33 cellular contexts compared by ENCODE assay signal in genomic region chr3:65503776-65504175, GRCh38.
"Had no signal": no experiment of that assay in that cellular context is flagged by ENCODE, and none has a peak within 500 bp of the region (broad histone marks: within the 10 kb centered on the region; RNA-seq: fewer than 3 reads in every experiment).

No MANE protein-coding gene starts in this region.

- H3K4me1 Mint-ChIP-seq: activated B cell treated with CpG ODN at 0.5 μM for 24 hours; activated naive CD4-positive, alpha-beta T cell treated with anti-CD3 and anti-CD28 coated beads, Interleukin-2, amount 50 U/mL, for 24 hours; activated naive CD8-positive, alpha-beta T cell treated with anti-CD3 and anti-CD28 coated beads for 36 hours; activated naive CD8-positive, alpha-beta T cell treated with anti-CD3 and anti-CD28 coated beads, Interleukin-2, amount 50 U/mL, for 24 hours; central memory CD8-positive, alpha-beta T cell; T-helper 17 cell had no signal

- H3K27ac Mint-ChIP-seq: activated B cell treated with CpG ODN at 0.5 μM for 24 hours; activated CD8-positive, alpha-beta T cell treated with anti-CD3 and anti-CD28 coated beads for 36 hours; activated naive CD4-positive, alpha-beta T cell treated with anti-CD3 and anti-CD28 coated beads for 36 hours; activated naive CD4-positive, alpha-beta T cell treated with anti-CD3 and anti-CD28 coated beads, Interleukin-2, amount 50 U/mL, for 24 hours; activated naive CD8-positive, alpha-beta T cell treated with anti-CD3 and anti-CD28 coated beads for 36 hours; activated naive CD8-positive, alpha-beta T cell treated with anti-CD3 and anti-CD28 coated beads, Interleukin-2, amount 50 U/mL, for 24 hours; activated T-helper 1 cell treated with anti-CD3 and anti-CD28 coated beads, Interleukin-12 subunit alpha, Interleukin-12 subunit beta, Interleukin-2, Interleukin-4 antibody, amounts not matched to agents 30 ng/mL and 10 ng/mL and 1 ng/mL, durations not matched to agents 14 hours and 24 hours and 36 hours; activated T-helper 2 cell treated with anti-CD3 and anti-CD28 coated beads, Interferon-gamma antibody, Interleukin-2, Interleukin-4, amounts not matched to agents 10 μg/mL and 5 μg/mL and 100 μg/mL, durations not matched to agents 14 hours and 24 hours and 36 hours; brain; dendritic cell treated with granulocyte-macrophage colony-stimulating factor and Interleukin-4, amounts not matched to agents 40 ng/mL and 50 ng/mL, for 4 days; endodermal cell; T-helper 17 cell; T-helper 2 cell treated with Interferon-gamma antibody and Interleukin-4, amounts not matched to agents 5 μg/mL and 100 μg/mL, for 36 hours had no signal

- H3K36me3 ChIP-seq: adrenal gland, breast epithelium, WERI-Rb-1 had no signal

- H3K27me3 Mint-ChIP-seq: activated B cell treated with CpG ODN at 0.5 μM for 24 hours; activated CD8-positive, alpha-beta T cell treated with anti-CD3 and anti-CD28 coated beads for 36 hours; activated naive CD4-positive, alpha-beta T cell treated with anti-CD3 and anti-CD28 coated beads, Interleukin-2, amount 50 U/mL, for 24 hours; activated naive CD8-positive, alpha-beta T cell treated with anti-CD3 and anti-CD28 coated beads for 36 hours; activated naive CD8-positive, alpha-beta T cell treated with anti-CD3 and anti-CD28 coated beads, Interleukin-2, amount 50 U/mL, for 24 hours; brain; central memory CD8-positive, alpha-beta T cell; dendritic cell treated with granulocyte-macrophage colony-stimulating factor and Interleukin-4, amounts not matched to agents 40 ng/mL and 50 ng/mL, for 4 days; T-helper 17 cell had no signal

- H3K36me3 Mint-ChIP-seq: activated naive CD4-positive, alpha-beta T cell treated with anti-CD3 and anti-CD28 coated beads, Interleukin-2, amount 50 U/mL, for 24 hours; activated naive CD8-positive, alpha-beta T cell treated with anti-CD3 and anti-CD28 coated beads for 36 hours had no signal

- H3K4me1 ChIP-seq: breast epithelium had no signal

- H3K9me3 ChIP-seq: adrenal gland, breast epithelium had no signal

- H3K4me3 ChIP-seq: adrenal gland, breast epithelium, coronary artery, dorsolateral prefrontal cortex had no signal

- H3K27ac ChIP-seq: adrenal gland, breast epithelium, coronary artery, dorsolateral prefrontal cortex, WERI-Rb-1 had no signal

- H3K27me3 ChIP-seq: adrenal gland, breast epithelium, dorsolateral prefrontal cortex had no signal

- H3K4me3 Mint-ChIP-seq: activated B cell treated with CpG ODN at 0.5 μM for 24 hours; activated CD8-positive, alpha-beta T cell treated with anti-CD3 and anti-CD28 coated beads for 36 hours; activated naive CD4-positive, alpha-beta T cell treated with anti-CD3 and anti-CD28 coated beads for 36 hours; activated naive CD4-positive, alpha-beta T cell treated with anti-CD3 and anti-CD28 coated beads, Interleukin-2, amount 50 U/mL, for 24 hours; activated naive CD8-positive, alpha-beta T cell treated with anti-CD3 and anti-CD28 coated beads for 36 hours; activated naive CD8-positive, alpha-beta T cell treated with anti-CD3 and anti-CD28 coated beads, Interleukin-2, amount 50 U/mL, for 24 hours; activated T-cell treated with anti-CD3 and anti-CD28 coated beads, Interleukin-2, amount 50 U/mL, for 4 hours; activated T-helper 1 cell treated with anti-CD3 and anti-CD28 coated beads, Interleukin-12 subunit alpha, Interleukin-12 subunit beta, Interleukin-2, Interleukin-4 antibody, amounts not matched to agents 30 ng/mL and 10 ng/mL and 1 ng/mL, durations not matched to agents 14 hours and 24 hours and 36 hours; brain; central memory CD8-positive, alpha-beta T cell; dendritic cell treated with granulocyte-macrophage colony-stimulating factor and Interleukin-4, amounts not matched to agents 40 ng/mL and 50 ng/mL, for 4 days; endodermal cell; T-helper 17 cell; T-helper 2 cell treated with Interferon-gamma antibody and Interleukin-4, amounts not matched to agents 5 μg/mL and 100 μg/mL, for 36 hours had no signal

- H3K9me3 Mint-ChIP-seq: activated CD8-positive, alpha-beta T cell treated with anti-CD3 and anti-CD28 coated beads for 36 hours; activated naive CD4-positive, alpha-beta T cell treated with anti-CD3 and anti-CD28 coated beads, Interleukin-2, amount 50 U/mL, for 24 hours; activated naive CD8-positive, alpha-beta T cell treated with anti-CD3 and anti-CD28 coated beads for 36 hours; activated T-helper 1 cell treated with anti-CD3 and anti-CD28 coated beads, Interleukin-12 subunit alpha, Interleukin-12 subunit beta, Interleukin-2, Interleukin-4 antibody, amounts not matched to agents 30 ng/mL and 10 ng/mL and 1 ng/mL, durations not matched to agents 14 hours and 24 hours and 36 hours; activated T-helper 2 cell treated with anti-CD3 and anti-CD28 coated beads, Interferon-gamma antibody, Interleukin-2, Interleukin-4, amounts not matched to agents 10 μg/mL and 5 μg/mL and 100 μg/mL, durations not matched to agents 14 hours and 24 hours and 36 hours; dendritic cell treated with granulocyte-macrophage colony-stimulating factor and Interleukin-4, amounts not matched to agents 40 ng/mL and 50 ng/mL, for 4 days had no signal

- DNase-seq: activated B cell treated with CpG ODN at 0.5 μM for 24 hours; activated CD4-positive, alpha-beta T cell treated with anti-CD3 and anti-CD28 coated beads for 48 hours; activated CD4-positive, alpha-beta T cell treated with anti-CD3 and anti-CD28 coated beads, Interleukin-2, amount 50 U/mL, for 1 hour; activated CD4-positive, alpha-beta T cell treated with anti-CD3 and anti-CD28 coated beads, Interleukin-2, amount 50 U/mL, for 48 hours; activated CD8-positive, alpha-beta memory T cell treated with anti-CD3 and anti-CD28 coated beads for 24 hours; activated CD8-positive, alpha-beta T cell treated with anti-CD3 and anti-CD28 coated beads for 36 hours; activated effector memory CD4-positive, alpha-beta T cell treated with anti-CD3 and anti-CD28 coated beads, Interleukin-2, amount 50 U/mL, for 16 hours; activated naive CD4-positive, alpha-beta T cell treated with anti-CD3 and anti-CD28 coated beads for 36 hours; activated naive CD8-positive, alpha-beta T cell treated with anti-CD3 and anti-CD28 coated beads for 36 hours; activated naive CD8-positive, alpha-beta T cell treated with anti-CD3 and anti-CD28 coated beads, Interleukin-2, amount 50 U/mL, for 24 hours; activated T-cell treated with anti-CD3 and anti-CD28 coated beads, Interleukin-2, amount 50 U/mL, for 4 hours; adrenal gland; amygdala; aorta; dorsolateral prefrontal cortex; effector memory CD4-positive, alpha-beta T cell; endodermal cell; foreskin fibroblast; head of caudate nucleus; T-helper 1 cell; T-helper 17 cell; T1000; WERI-Rb-1 had no signal

- ATAC-seq: activated CD4-positive, CD25-positive, alpha-beta regulatory T cell treated with anti-CD3 and anti-CD28 coated beads, Interleukin-2, amount 50 U/mL, for 24 hours; activated CD8-positive, alpha-beta T cell treated with anti-CD3 and anti-CD28 coated beads for 36 hours; activated naive CD8-positive, alpha-beta T cell treated with anti-CD3 and anti-CD28 coated beads, Interleukin-2, amount 50 U/mL, for 24 hours; activated T-cell treated with anti-CD3 and anti-CD28 coated beads, Interleukin-2, amount 50 U/mL, for 4 hours; T-helper 17 cell had no signal
